ENCODE assay signal across 25 cellular contexts in the genomic region with DNA sequence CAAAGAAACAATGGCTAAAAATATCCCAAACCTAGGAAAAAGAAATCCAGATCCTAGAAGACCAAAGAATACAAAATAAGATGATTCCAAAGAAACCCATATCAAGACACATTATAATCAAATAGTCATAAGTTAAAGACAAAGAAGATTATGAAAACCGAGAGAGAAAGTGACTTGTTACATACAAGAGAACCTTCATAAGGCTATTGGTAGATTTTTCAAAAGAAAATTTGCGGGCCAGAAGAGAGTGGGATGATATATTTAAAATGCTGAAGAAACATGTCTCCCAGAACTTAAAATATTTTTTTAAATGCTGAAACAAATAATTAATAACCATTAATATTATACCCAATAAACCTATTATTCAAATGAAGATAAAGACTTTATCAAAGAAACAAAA.
"Had no signal": no experiment of that assay in that cellular context is flagged by ENCODE, and none has a peak within 500 bp of the region (broad histone marks: within the 10 kb centered on the region; RNA-seq: fewer than 3 reads in every experiment).

No MANE protein-coding gene starts in this region.

- H3K4me3 ChIP-seq: stomach, suprapubic skin, testis, thoracic aorta, thyroid gland, tibial artery, tibial nerve, transverse colon, upper lobe of left lung, upper lobe of right lung, uterus, vagina had no signal

- H3K4me1 ChIP-seq: stomach, suprapubic skin, testis, thyroid gland, tibial artery, tibial nerve, transverse colon, upper lobe of left lung, upper lobe of right lung, uterus, vagina had no signal

- DNase-seq: stimulated activated CD4-positive, alpha-beta T cell treated with anti-CD3 and anti-CD28 coated beads, Interleukin-2, amount 100 ng/mL, for 48 hours; stimulated activated CD4-positive, alpha-beta T cell treated with anti-CD3 and anti-CD28 coated beads, Interleukin-4, amount 100 ng/mL, for 1 hour; stimulated activated CD4-positive, alpha-beta T cell treated with anti-CD3 and anti-CD28 coated beads, Interleukin-4, amount 100 ng/mL, for 24 hours; stimulated activated CD4-positive, alpha-beta T cell treated with anti-CD3 and anti-CD28 coated beads, Interleukin-4, amount 100 ng/mL, for 4 hours; stimulated activated CD8-positive, alpha-beta memory T cell treated with anti-CD3 and anti-CD28 coated beads, Interleukin-4, amount 100 ng/mL, for 48 hours; stimulated activated naive B cell treated with anti-CD40 and anti-IgM and Interleukin-4, amounts not matched to agents 10 μg/mL and 1 μg/mL and 100 μg/mL, for 72 hours; stimulated activated naive CD4-positive, alpha-beta T cell; stimulated activated naive CD4-positive, alpha-beta T cell treated with Interleukin-2 at 50 U/mL for 16 hours; stimulated activated naive CD8-positive, alpha-beta T cell treated with anti-CD3 and anti-CD28 coated beads, Interleukin-15, amount 100 ng/mL, for 72 hours; stimulated activated naive CD8-positive, alpha-beta T cell treated with anti-CD3 and anti-CD28 coated beads, Interleukin-15, Interleukin-2, amounts not matched to agents 100 U/mL and 50 U/mL, for 24 hours; stomach; substantia nigra; testis; thyroid gland; tibial artery; transverse colon; trophoblast cell; upper lobe of left lung; upper lobe of right lung; uterus had no signal

- H3K9me3 ChIP-seq: testis, thyroid gland, vagina had no signal

- H3K27ac ChIP-seq: stomach, suprapubic skin, testis, thoracic aorta, thyroid gland, tibial artery, tibial nerve, transverse colon, upper lobe of left lung, upper lobe of right lung, uterus, vagina had no signal

- H3K36me3 ChIP-seq: stomach, suprapubic skin, thoracic aorta, thyroid gland, tibial artery, tibial nerve, transverse colon, upper lobe of left lung, upper lobe of right lung, uterus, vagina had no signal

- FAIRE-seq: urothelium cell line had no signal
